20 cellular contexts compared by ENCODE assay signal in the genomic region with DNA sequence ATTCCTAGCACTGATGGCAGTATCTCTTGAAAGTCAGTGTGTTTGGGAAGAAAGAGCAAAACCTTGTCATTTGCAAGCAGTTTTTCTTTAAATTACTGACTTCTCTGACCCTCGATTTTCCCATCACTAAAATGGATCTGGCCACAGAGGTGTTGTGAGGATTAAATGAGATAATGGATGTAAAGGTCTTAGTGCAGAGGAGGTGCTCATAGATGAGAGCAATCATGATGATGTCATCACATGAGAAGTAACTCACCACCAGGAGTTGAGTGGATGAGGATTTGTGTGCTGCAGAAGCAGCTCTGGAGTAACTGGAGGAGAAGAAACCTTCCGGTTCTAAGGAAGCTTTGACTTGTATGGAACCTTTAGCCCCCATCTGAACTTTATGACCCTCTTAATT.
"Had no signal": no experiment of that assay in that cellular context is flagged by ENCODE, and none has a peak within 500 bp of the region (broad histone marks: within the 10 kb centered on the region; RNA-seq: fewer than 3 reads in every experiment).

No MANE protein-coding gene starts in this region.

- ATAC-seq: foreskin keratinocyte, gastroesophageal sphincter, heart right ventricle, left cardiac atrium, left lung, left ventricle myocardium superior, lower lobe of right lung, mucosa of descending colon had no signal

- H3K4me3 ChIP-seq: coronary artery, dorsolateral prefrontal cortex, esophagus muscularis mucosa, gastroesophageal sphincter, heart right ventricle, left lung, lower lobe of right lung, mucosa of descending colon had no signal

- FAIRE-seq: colon, frontal cortex, islet of Langerhans, keratinocyte had no signal

- H3K27ac ChIP-seq: coronary artery, foreskin keratinocyte, heart right ventricle, left lung, lower lobe of right lung had no signal

- DNase-seq: dorsolateral prefrontal cortex; effector CD4-positive, alpha-beta T cell; effector memory CD4-positive, alpha-beta T cell; foreskin keratinocyte; head of caudate nucleus; heart right ventricle; hippocampal formation; left cardiac atrium; left lung; left ventricle myocardium superior; lower lobe of right lung; mucosa of descending colon; naive B cell had no signal

- H3K9me3 ChIP-seq: esophagus muscularis mucosa, gastroesophageal sphincter, heart right ventricle, left lung, lower lobe of right lung, mucosa of descending colon had no signal

- H3K27me3 ChIP-seq: dorsolateral prefrontal cortex, esophagus muscularis mucosa, foreskin keratinocyte, gastroesophageal sphincter, heart right ventricle, left lung had no signal

- H3K4me1 ChIP-seq: heart right ventricle, left lung, lower lobe of right lung had no signal

- H3K36me3 ChIP-seq: heart right ventricle, left lung, lower lobe of right lung had no signal
